ENCODE assay signal across 8 cellular contexts in the genomic region with DNA sequence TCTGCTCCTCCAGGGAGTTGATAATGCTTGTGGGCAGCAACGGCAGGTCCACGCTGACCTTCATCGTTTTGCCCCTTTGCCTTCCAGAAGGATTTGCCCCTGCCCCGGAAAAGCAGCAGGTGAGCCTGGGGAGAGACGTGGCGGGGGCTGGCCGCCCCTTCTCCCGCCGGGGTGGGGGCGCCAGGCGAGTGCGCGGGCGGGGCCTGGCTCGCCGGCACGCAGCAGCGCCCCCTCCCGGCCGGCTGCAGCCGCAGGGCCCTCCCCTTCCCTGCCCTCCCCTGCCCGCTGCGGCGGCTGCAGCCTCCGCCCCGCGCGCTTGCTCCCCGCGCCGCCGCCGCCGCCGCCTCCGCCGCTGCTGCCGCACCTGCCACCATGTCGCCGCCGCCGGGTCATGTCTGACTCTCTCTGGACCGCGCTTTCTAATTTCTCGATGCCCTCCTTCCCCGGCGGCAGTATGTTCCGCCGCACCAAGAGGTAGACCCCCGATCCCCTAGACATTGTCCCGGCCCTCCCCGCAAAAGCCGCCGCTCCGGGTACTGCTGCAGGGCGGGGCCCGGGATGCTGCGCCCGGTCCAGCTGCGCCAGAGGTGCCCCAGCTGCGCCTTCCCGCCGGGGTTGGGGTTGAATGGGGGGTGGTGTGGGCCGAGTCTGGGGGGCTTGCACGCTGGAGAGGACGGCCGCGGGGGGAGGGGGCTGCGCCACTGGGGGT. TPM values are rescaled to one million over a fixed set of nuclear protein-coding genes. Genes with fewer than 3 reads are reported as not detected.
DNase-seq lines count a peak whose midpoint lies in the region; ATAC-seq and TF ChIP-seq lines count a peak whose summit lies in the region.

MAST1 (plus strand) TSS at position 334 of the 709 bp plus-strand sequence; CDS start at position 392, 58 bp downstream.

- no peaks in the 10 kb centered on the region for H3K4me1 ChIP-seq in mesodermal cell (ENCODE audit: control insufficient read depth, insufficient read depth, low read length, poor library complexity, severe bottlenecking)
- peaks cover 26 to 49% (median 27%) of the 10 kb centered on the region in 4 donors for H3K4me1 ChIP-seq in upper lobe of left lung

- H3K27me3 ChIP-seq in upper lobe of left lung = peaks cover 0 to 78% (median 52%) of the 10 kb centered on the region in 4 donors

- DNase-seq in DMS79 treated with DMSO at 0.1 percent for 48 hours (lab: John Stamatoyannopoulos, UW) (peak; percentile 76), DMS79 (lab: John Stamatoyannopoulos, UW) (no peak), NCI-H128 (lab: John Stamatoyannopoulos, UW; ENCODE audit: unreplicated experiment) (peak; percentile 28), ecto neural progenitor cell (ENCODE audit: low spot score) (peak; percentile 82), upper lobe of left lung (peak; percentile 40 to 91), cerebellar nuclear complex (lab: John Stamatoyannopoulos, UW) (no peak)

- TF ChIP-seq POLR2A in upper lobe of left lung (IDR thresholded peaks at IDR 0.05) = no peak

- H3K9me3 ChIP-seq in mesodermal cell (ENCODE audit: control insufficient read depth, low read length) (no peaks in the 10 kb centered on the region), upper lobe of left lung (no peaks in the 10 kb centered on the region)

- H3K4me3 ChIP-seq in mesodermal cell (ENCODE audit: extremely low read depth, insufficient read depth, low read length, poor library complexity, severe bottlenecking) (peak within 1 kb of the TSS; percentile 57), upper lobe of left lung (peak within 1 kb of the TSS in 3 of 4 donors; percentile 21 to 40 (median 38))

- H3K27ac ChIP-seq in VCaP (peak within 1 kb of the TSS; percentile 74), mesodermal cell (ENCODE audit: low read depth, low read length, severe bottlenecking) (peak within 1 kb of the TSS; percentile 10), upper lobe of left lung (no peak within 1 kb of the TSS)

- H3K36me3 ChIP-seq in mesodermal cell (ENCODE audit: control insufficient read depth, insufficient read depth, low read length) (no peaks in the 10 kb centered on the region), upper lobe of left lung (no peaks in the 10 kb centered on the region)

- 0 to 1% methylated on average over 38 to 39 of the region's 69 CpGs for WGBS in mesodermal cell (ENCODE audit: insufficient coverage in 2 of 2), 2 experiments
- WGBS in upper lobe of left lung, 2 donors = 2% methylated on average over 39 of the region's 69 CpGs; no CpG with 5 or more reads in 1 of the 2 donors

- TF ChIP-seq CTCF in VCaP (conservative IDR thresholded peaks at IDR 0.05) (peak; percentile 96), upper lobe of left lung (IDR thresholded peaks at IDR 0.05) (peak; percentile 49 to 79 (median 66))

- peak in 1 of 2 donors; percentile 63 for ATAC-seq in upper lobe of left lung (ENCODE audit: low FRiP score in 2 of 2)

- no peak for TF ChIP-seq EP300 in upper lobe of left lung (IDR thresholded peaks at IDR 0.05)

RNA-seq across cellular contexts. Expression of gene MAST1, which starts in this region (rescaled TPM):
- 11.9 TPM for polyA plus RNA-seq in mesodermal cell (2013, experiment 1 of 2)
- 10.5 TPM for polyA plus RNA-seq in mesodermal cell (2013, experiment 2 of 2)
- under 1 TPM in 3 of 6 donors, not detected in 3; 0.17 to 0.89 (median 0.61) TPM for total RNA-seq in upper lobe of left lung

Comparison
In these comparisons a context has a peak if more than half of its experiments do, and no peak if none do; other contexts are left out.
1. DNase-seq: peak in DMS79 treated with DMSO at 0.1 percent for 48 hours (single experiment), NCI-H128 (single experiment) and ecto neural progenitor cell (single experiment); none in DMS79 (single experiment) and cerebellar nuclear complex (0 of 2).
2. Peak in DNase-seq and H3K4me3 ChIP-seq in upper lobe of left lung; RNA of the gene not detected or under 1 TPM.
3. H3K27ac ChIP-seq: peak in VCaP (single experiment) and mesodermal cell (single experiment); none in upper lobe of left lung (0 of 4).